In the genomic region with DNA sequence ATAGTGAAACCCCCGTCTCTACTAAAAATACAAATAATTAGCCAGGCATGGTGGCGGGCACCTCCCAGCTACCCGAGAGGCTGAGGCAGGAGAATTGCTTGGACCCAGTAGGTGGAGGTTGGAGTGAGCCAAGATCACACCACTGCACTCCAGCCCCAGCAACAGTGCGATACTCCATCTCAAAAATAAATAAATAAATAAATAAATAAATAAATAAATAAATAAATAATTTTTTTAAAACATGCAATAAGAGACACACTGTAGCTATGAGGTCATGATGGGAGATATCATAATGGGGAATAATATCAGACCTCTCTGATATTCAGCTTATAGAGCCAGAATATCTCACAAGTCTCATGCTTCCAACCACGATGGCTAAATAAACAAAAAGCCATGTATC, we compare ENCODE assay signal across 1 cellular context.
TF ChIP-seq lines count a peak whose summit lies in the region.

No MANE protein-coding gene starts in this region.

TF ChIP-seq in HEK293, 187 proteins besides CTCF, POLR2A, EP300 and RAD21 (continued from another document):
- TF ChIP-seq, protein P1, sequence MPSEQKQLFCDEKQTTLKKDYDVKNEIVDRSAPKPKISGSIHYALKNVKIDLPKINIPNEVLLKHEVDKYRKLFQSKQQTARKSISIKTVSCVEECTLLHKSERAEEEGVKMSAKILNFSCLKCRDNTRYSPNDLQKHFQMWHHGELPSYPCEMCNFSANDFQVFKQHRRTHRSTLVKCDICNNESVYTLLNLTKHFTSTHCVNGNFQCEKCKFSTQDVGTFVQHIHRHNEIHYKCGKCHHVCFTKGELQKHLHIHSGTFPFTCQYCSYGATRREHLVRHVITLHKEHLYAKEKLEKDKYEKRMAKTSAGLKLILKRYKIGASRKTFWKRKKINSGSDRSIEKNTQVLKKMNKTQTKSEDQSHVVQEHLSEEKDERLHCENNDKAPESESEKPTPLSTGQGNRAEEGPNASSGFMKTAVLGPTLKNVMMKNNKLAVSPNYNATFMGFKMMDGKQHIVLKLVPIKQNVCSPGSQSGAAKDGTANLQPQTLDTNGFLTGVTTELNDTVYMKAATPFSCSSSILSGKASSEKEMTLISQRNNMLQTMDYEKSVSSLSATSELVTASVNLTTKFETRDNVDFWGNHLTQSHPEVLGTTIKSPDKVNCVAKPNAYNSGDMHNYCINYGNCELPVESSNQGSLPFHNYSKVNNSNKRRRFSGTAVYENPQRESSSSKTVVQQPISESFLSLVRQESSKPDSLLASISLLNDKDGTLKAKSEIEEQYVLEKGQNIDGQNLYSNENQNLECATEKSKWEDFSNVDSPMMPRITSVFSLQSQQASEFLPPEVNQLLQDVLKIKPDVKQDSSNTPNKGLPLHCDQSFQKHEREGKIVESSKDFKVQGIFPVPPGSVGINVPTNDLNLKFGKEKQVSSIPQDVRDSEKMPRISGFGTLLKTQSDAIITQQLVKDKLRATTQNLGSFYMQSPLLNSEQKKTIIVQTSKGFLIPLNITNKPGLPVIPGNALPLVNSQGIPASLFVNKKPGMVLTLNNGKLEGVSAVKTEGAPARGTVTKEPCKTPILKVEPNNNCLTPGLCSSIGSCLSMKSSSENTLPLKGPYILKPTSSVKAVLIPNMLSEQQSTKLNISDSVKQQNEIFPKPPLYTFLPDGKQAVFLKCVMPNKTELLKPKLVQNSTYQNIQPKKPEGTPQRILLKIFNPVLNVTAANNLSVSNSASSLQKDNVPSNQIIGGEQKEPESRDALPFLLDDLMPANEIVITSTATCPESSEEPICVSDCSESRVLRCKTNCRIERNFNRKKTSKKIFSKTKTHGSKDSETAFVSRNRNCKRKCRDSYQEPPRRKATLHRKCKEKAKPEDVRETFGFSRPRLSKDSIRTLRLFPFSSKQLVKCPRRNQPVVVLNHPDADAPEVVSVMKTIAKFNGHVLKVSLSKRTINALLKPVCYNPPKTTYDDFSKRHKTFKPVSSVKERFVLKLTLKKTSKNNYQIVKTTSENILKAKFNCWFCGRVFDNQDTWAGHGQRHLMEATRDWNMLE (tag by site-specific recombination; conservative IDR thresholded peaks at IDR 0.05; ENCODE audit: low read depth): peak; percentile 56; the same call in 1 of the 2 replicates
